In the genomic region with DNA sequence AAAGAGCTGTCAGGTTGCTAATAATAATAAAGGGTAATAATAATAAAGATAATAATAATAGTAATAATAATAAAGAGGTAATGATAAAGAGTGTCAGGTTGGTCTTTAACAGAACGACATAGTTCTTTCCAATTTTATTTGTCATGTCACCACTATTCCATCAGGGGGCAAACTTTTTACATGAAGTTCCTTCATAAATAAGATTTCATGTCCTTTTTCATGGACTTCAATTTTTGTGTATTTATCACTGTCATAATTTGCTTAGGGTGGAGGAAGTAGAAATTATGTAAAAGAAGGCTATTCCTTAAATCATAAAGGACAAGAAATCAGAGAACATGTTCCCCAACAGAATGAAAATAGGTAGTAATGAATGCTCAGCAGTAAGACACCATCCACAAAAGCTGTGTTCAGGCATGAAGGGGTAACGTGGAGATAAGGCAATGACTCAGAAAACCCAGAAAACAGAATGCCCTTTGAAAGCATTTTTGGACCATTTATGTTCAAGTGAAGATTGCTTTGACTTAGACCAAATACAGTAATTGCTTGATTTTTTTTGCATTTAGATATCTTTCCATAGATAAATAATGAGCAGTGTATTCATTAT, we compare ENCODE assay signal across 8 cellular contexts.
A peak's percentile ranks its signal among the peaks of the same experiment; 100 is the strongest.
DNase-seq lines count a peak whose midpoint lies in the region; ATAC-seq and TF ChIP-seq lines count a peak whose summit lies in the region.

No MANE protein-coding gene starts in this region.

- POLR2A ChIA-PET in HEK293T (lab: Yijun Ruan, JAX): no interaction called here

- no peak for DNase-seq in AG09309 (ENCODE audit: low read depth)
- peak; percentile 22 for DNase-seq in NCI-H446 treated with DMSO at 0.1 percent for 48 hours (lab: John Stamatoyannopoulos, UW)
- DNase-seq in dorsolateral prefrontal cortex: no peak
- DNase-seq in myocyte (ENCODE audit: low read depth): peak; percentile 61
- DNase-seq in NCI-H524 (lab: John Stamatoyannopoulos, UW): no peak
- DNase-seq in HEK293T (ENCODE audit: extremely low spot score): no peak
- no peak for DNase-seq in occipital lobe (lab: John Stamatoyannopoulos, UW)

- H3K27ac ChIP-seq in dorsolateral prefrontal cortex: no peak overlapping the region

- ATAC-seq in GM18867 (IDR thresholded peaks at IDR 0.05; ENCODE audit: unreplicated experiment): peak; percentile 67

- intact Hi-C loops in dorsolateral prefrontal cortex (cut with DNase I): loop anchor here (2.0 to 10.0 kb wide), 3 partner anchors 70 to 301 kb away; partner anchors contain the start of gene ZFAND5 (in 1 of the 2)

- CTCF ChIA-PET in HEK293T (lab: Yijun Ruan, JAX): no interaction called here

- H3K4me3 ChIP-seq in AG09309 (ENCODE audit: control insufficient read depth, low read depth, low read length): no peak overlapping the region
- H3K4me3 ChIP-seq in dorsolateral prefrontal cortex: peak overlapping the region in 1 of 59 donors; percentile 3

- no peaks in the 10 kb centered on the region for H3K27me3 ChIP-seq in dorsolateral prefrontal cortex

- TF ChIP-seq CTCF in AG09309 (IDR thresholded peaks at IDR 0.05; ENCODE audit: control insufficient read depth, insufficient read depth, low read depth, low read length, missing control alignments) (peak; percentile 36), dorsolateral prefrontal cortex (IDR thresholded peaks at IDR 0.05 in 54 of 56, conservative IDR thresholded peaks at IDR 0.05 in 2 of 56; ENCODE audit: low read depth in 1 of 56, partially characterized antibody in 56 of 56) (peak; percentile 59 to 89 (median 76))

TF ChIP-seq in HEK293T, 16 proteins besides CTCF, POLR2A, EP300 and RAD21:
- TF ChIP-seq ZNF384 (IDR thresholded peaks at IDR 0.05): no peak
- no peak for TF ChIP-seq FOXK2 (IDR thresholded peaks at IDR 0.05)
- no peak for TF ChIP-seq L3MBTL2 (conservative IDR thresholded peaks at IDR 0.05)
- TF ChIP-seq SUZ12 (IDR thresholded peaks at IDR 0.05): no peak
- TF ChIP-seq NFRKB (IDR thresholded peaks at IDR 0.05): no peak
- TF ChIP-seq PKNOX1 (IDR thresholded peaks at IDR 0.05): no peak
- no peak for TF ChIP-seq ELF4 (IDR thresholded peaks at IDR 0.05)
- no peak for TF ChIP-seq CTBP1 (IDR thresholded peaks at IDR 0.05; ENCODE audit: borderline replicate concordance)
- no peak for TF ChIP-seq FOXM1 (IDR thresholded peaks at IDR 0.05; ENCODE audit: borderline replicate concordance)
- TF ChIP-seq BHLHE40 (IDR thresholded peaks at IDR 0.05; ENCODE audit: borderline replicate concordance): no peak
- TF ChIP-seq FOXA1 (IDR thresholded peaks at IDR 0.05): no peak
- no peak for TF ChIP-seq SP1 (IDR thresholded peaks at IDR 0.05)
- no peak for TF ChIP-seq TARDBP (IDR thresholded peaks at IDR 0.05)
- TF ChIP-seq HDGF (IDR thresholded peaks at IDR 0.05; ENCODE audit: borderline replicate concordance): no peak
- no peak for TF ChIP-seq LEF1 (IDR thresholded peaks at IDR 0.05; ENCODE audit: borderline replicate concordance)
TF ChIP-seq in HEK293T: peak in this region for 0.

Comparison
In these comparisons a context has a peak if more than half of its experiments do, and no peak if none do; other contexts are left out.
1. DNase-seq: peak in NCI-H446 treated with DMSO at 0.1 percent for 48 hours (single experiment) and myocyte (single experiment); none in AG09309 (single experiment), dorsolateral prefrontal cortex (0 of 10), NCI-H524 (0 of 2), HEK293T (single experiment) and occipital lobe (single experiment).